Comparison of ENCODE assay signal across 8 cellular contexts in the genomic region with DNA sequence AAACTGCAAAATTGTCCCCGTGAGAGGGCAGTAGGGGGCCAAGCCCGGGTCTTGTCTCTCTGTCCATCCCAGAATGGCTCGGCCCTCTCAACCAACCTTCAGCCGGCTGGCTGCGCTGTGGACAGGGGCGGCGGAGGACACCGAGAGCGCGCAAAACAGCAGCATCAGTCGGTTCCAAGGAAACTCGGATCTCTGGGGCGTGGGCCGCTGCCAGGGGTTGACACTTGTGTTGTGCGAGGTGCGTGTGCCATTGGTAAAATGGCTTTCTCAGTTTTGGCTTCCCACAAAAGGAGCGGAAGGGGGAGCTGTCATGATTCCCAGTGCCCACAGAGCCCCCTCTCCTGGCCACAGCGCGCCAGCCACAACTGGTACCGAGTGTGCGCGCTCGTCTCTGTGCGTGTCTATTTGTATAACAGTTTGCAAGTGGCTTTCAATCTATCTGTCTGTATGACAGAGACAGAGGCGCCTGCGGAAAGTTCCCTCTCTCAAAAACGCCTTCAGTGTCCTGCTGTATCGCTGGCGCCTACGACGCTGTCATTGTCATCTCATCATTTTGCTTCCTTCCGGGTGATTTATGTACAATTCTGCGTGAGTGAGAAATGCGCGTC. TPM values are rescaled to one million over a fixed set of nuclear protein-coding genes. Genes with fewer than 3 reads are reported as not detected.
DNase-seq lines count a peak whose midpoint lies in the region; ATAC-seq and TF ChIP-seq lines count a peak whose summit lies in the region.

No MANE protein-coding gene starts in this region.

- H3K79me2 ChIP-seq in GM23338 (replicated peaks; ENCODE audit: insufficient read depth) = no peaks in the 10 kb centered on the region

- peak overlapping the region; percentile 94 for H3K4me2 ChIP-seq in GM23338

- DNase-seq in GM23338 (ENCODE audit: low spot score) = peak; percentile 77
- peak; percentile 1 for DNase-seq in RWPE1 (ENCODE audit: low spot score)
- no peak for DNase-seq in HT-29 (ENCODE audit: low spot score)

- H3K27me3 Mint-ChIP-seq in GM23338 (ENCODE audit: insufficient read depth, low read depth, poor library complexity) = peaks cover 46% of the 10 kb centered on the region

- H3K27ac ChIP-seq in GM23338 (ENCODE audit: low read depth) = no peak overlapping the region
- no peak overlapping the region for H3K27ac ChIP-seq in RWPE1
- H3K27ac ChIP-seq in ectodermal cell (ENCODE audit: insufficient read depth, low read depth, low read length, poor library complexity, severe bottlenecking) = no peak overlapping the region
- H3K27ac ChIP-seq in muscle layer of colon (ENCODE audit: low read depth, low read length) = peak overlapping the region; percentile 41

- H3K27ac Mint-ChIP-seq in GM23338 = no peak overlapping the region

- POLR2A ChIA-PET in RWPE1 (lab: Yijun Ruan, JAX; ENCODE audit: low non-redundant PET) = no interaction called here

- no peaks in the 10 kb centered on the region for H3K36me3 Mint-ChIP-seq in GM23338 (ENCODE audit: low read depth)

- H3K4me1 Mint-ChIP-seq in GM23338 = peaks cover 17% of the 10 kb centered on the region

- H3K27me3 ChIP-seq in GM23338 (ENCODE audit: insufficient read depth) (peaks cover 64% of the 10 kb centered on the region), ectodermal cell (ENCODE audit: control insufficient read depth, insufficient read depth, low read length, poor library complexity, severe bottlenecking) (peaks cover 49% of the 10 kb centered on the region), muscle layer of colon (ENCODE audit: control insufficient read depth in 1 of 2, insufficient read depth in 2 of 2, low read length in 2 of 2) (peaks cover 10 to 33% of the 10 kb centered on the region in 2 donors)

- H3K9me2 ChIP-seq in GM23338 (ENCODE audit: insufficient read depth) = no peaks in the 10 kb centered on the region

- H3K36me3 ChIP-seq in GM23338 (ENCODE audit: insufficient read depth) (no peaks in the 10 kb centered on the region), ectodermal cell (ENCODE audit: control insufficient read depth, insufficient read depth, low read length) (no peaks in the 10 kb centered on the region), muscle layer of colon (ENCODE audit: insufficient read depth, low read length) (no peaks in the 10 kb centered on the region)

- CTCF ChIA-PET in RWPE1 (lab: Yijun Ruan, JAX) = interaction anchor here (0.7 kb wide), 1 partner anchor 1433 kb away, joined by 4 read pairs; no protein-coding TSS in a partner anchor

- 3% methylated on average over 35 of the region's 35 CpGs for WGBS in ectodermal cell, 2 experiments

- peak overlapping the region; percentile 88 for H3K4me3 Mint-ChIP-seq in GM23338

- no peaks in the 10 kb centered on the region for H3K9me3 Mint-ChIP-seq in GM23338

- H3K4me1 ChIP-seq in GM23338 (ENCODE audit: insufficient read depth) = peaks cover 17% of the 10 kb centered on the region
- peaks cover 6% of the 10 kb centered on the region for H3K4me1 ChIP-seq in ectodermal cell (ENCODE audit: control insufficient read depth, insufficient read depth, low read length)
- H3K4me1 ChIP-seq in muscle layer of colon (ENCODE audit: insufficient read depth, low read length) = peaks cover 22% of the 10 kb centered on the region

- peak overlapping the region; percentile 41 for H3K9ac ChIP-seq in muscle layer of colon (ENCODE audit: low read length)

- H4K20me1 ChIP-seq in GM23338 (replicated peaks; ENCODE audit: insufficient read depth) = no peaks in the 10 kb centered on the region; the same call in 1 of the 2 replicates

- TF ChIP-seq CTCF in GM23338 (conservative IDR thresholded peaks at IDR 0.05; ENCODE audit: low read depth in 2 of 2) (peak; percentile 58 to 78), RWPE1 (conservative IDR thresholded peaks at IDR 0.05; ENCODE audit: low read depth) (no peak)

- H3F3A ChIP-seq in GM23338 (replicated peaks; ENCODE audit: low read depth) = no peaks in the 10 kb centered on the region

- H3K9me3 ChIP-seq in ectodermal cell (ENCODE audit: control insufficient read depth, low read length) = no peaks in the 10 kb centered on the region
- no peaks in the 10 kb centered on the region for H3K9me3 ChIP-seq in muscle layer of colon (ENCODE audit: low read length)

- H3K4me3 ChIP-seq in GM23338 (peak overlapping the region; percentile 70), ectodermal cell (ENCODE audit: insufficient read depth, low read depth, low read length) (peak overlapping the region; percentile 37), muscle layer of colon (ENCODE audit: low read depth in 1 of 2, low read length in 2 of 2) (peak overlapping the region; percentile 37 to 73)

- H2AFZ ChIP-seq in GM23338 = peak overlapping the region; percentile 83

- peak; percentile 67 for ATAC-seq in GM23338
- ATAC-seq in HG03135 (IDR thresholded peaks at IDR 0.05; ENCODE audit: unreplicated experiment) = no peak
- ATAC-seq in HG03342 (IDR thresholded peaks at IDR 0.05; ENCODE audit: unreplicated experiment) = no peak
- ATAC-seq in HG02973 (IDR thresholded peaks at IDR 0.05; ENCODE audit: unreplicated experiment) = no peak

TF ChIP-seq in GM23338, 12 proteins besides CTCF, POLR2A, EP300 and RAD21:
- TF ChIP-seq ZNF462 (CRISPR knock-in tag; IDR thresholded peaks at IDR 0.05) = no peak
- TF ChIP-seq EZH2 (IDR thresholded peaks at IDR 0.05; ENCODE audit: low read depth, unreplicated experiment) = peak; percentile 73

RNA-seq across cellular contexts. Expression of gene DKK2, which starts 1.9 kb away (rescaled TPM):
- 0.58 TPM in 1 of 2 replicates, not detected in the other for total RNA-seq in GM23338 (2014; rRNA removed; shearing (Covaris generic))
- 0.05 and 0.09 TPM in 2 replicates for polyA plus RNA-seq in GM23338 (2016; fragmentation: Nextera tagmentation; extraction: Ambion mirVana)
- 0.48 TPM for polyA plus RNA-seq in ectodermal cell (2013, experiment 1 of 4)
- polyA plus RNA-seq in ectodermal cell (2013, experiment 2 of 4) = 0.34 TPM
- polyA plus RNA-seq in ectodermal cell (2013, experiment 3 of 4) = 0.27 TPM
- 0.41 TPM for polyA plus RNA-seq in ectodermal cell (2013, experiment 4 of 4)
- total RNA-seq in HT-29 (2014; rRNA removed; shearing (Covaris generic)) = not detected in 2 replicates
